ENCODE assay signal across 21 cellular contexts in genomic region chr7:36309716-36310115, GRCh38.
"Had no signal": no experiment of that assay in that cellular context is flagged by ENCODE, and none has a peak within 500 bp of the region (broad histone marks: within the 10 kb centered on the region; RNA-seq: fewer than 3 reads in every experiment).

No MANE protein-coding gene starts in this region.

- DNase-seq: activated CD4-positive, alpha-beta T cell treated with anti-CD3 and anti-CD28 coated beads for 1 hour; activated CD4-positive, alpha-beta T cell treated with anti-CD3 and anti-CD28 coated beads, Interleukin-2, amount 50 U/mL, for 1 hour; activated CD8-positive, alpha-beta T cell treated with anti-CD3 and anti-CD28 coated beads, Interleukin-2, amount 10 ng/mL, durations not matched to agents 7 days and 5 days; activated gamma-delta T cell treated with Interleukin-2 at 50 U/mL for 16 hours; activated T-cell treated with anti-CD3 and anti-CD28 coated beads, Interleukin-2, amount 50 U/mL, for 48 hours; brain microvascular endothelial cell; caudate nucleus; dermis blood vessel endothelial cell; effector memory CD4-positive, alpha-beta T cell; esophagus squamous epithelium; gastrocnemius medialis; hypothalamus; left ventricle myocardium inferior; retina; stimulated activated CD4-positive, alpha-beta T cell treated with anti-CD3 and anti-CD28 coated beads, Interleukin-2, amount 100 ng/mL, for 48 hours; stimulated activated naive CD4-positive, alpha-beta T cell; T-helper 9 cell; upper lobe of right lung had no signal

- H3K9me3 Mint-ChIP-seq: activated naive CD4-positive, alpha-beta T cell treated with anti-CD3 and anti-CD28 coated beads, Interleukin-2, amount 50 U/mL, for 72 hours; nephron had no signal

- H3K27ac ChIP-seq: ascending aorta, brain microvascular endothelial cell, esophagus squamous epithelium, gastrocnemius medialis, left ventricle myocardium inferior, upper lobe of right lung had no signal

- H3K4me3 ChIP-seq: ascending aorta, esophagus squamous epithelium, gastrocnemius medialis, left ventricle myocardium inferior, upper lobe of right lung had no signal

- H3K36me3 Mint-ChIP-seq: activated naive CD4-positive, alpha-beta T cell treated with anti-CD3 and anti-CD28 coated beads, Interleukin-2, amount 50 U/mL, for 72 hours had no signal

- H3K27me3 ChIP-seq: ascending aorta, brain microvascular endothelial cell, esophagus squamous epithelium, gastrocnemius medialis, upper lobe of right lung had no signal

- H3K4me3 Mint-ChIP-seq: activated CD8-positive, alpha-beta T cell treated with anti-CD3 and anti-CD28 coated beads, Interleukin-2, amount 10 ng/mL, durations not matched to agents 7 days and 5 days; nephron had no signal

- ATAC-seq: activated CD8-positive, alpha-beta T cell treated with anti-CD3 and anti-CD28 coated beads, Interleukin-2, amount 10 ng/mL, durations not matched to agents 7 days and 5 days; activated naive CD4-positive, alpha-beta T cell treated with anti-CD3 and anti-CD28 coated beads, Interleukin-2, amount 50 U/mL, for 72 hours; gastrocnemius medialis; upper lobe of right lung had no signal

- H3K27ac Mint-ChIP-seq: activated CD8-positive, alpha-beta T cell treated with anti-CD3 and anti-CD28 coated beads, Interleukin-2, amount 10 ng/mL, durations not matched to agents 7 days and 5 days; activated naive CD4-positive, alpha-beta T cell treated with anti-CD3 and anti-CD28 coated beads, Interleukin-2, amount 50 U/mL, for 72 hours had no signal

- H3K36me3 ChIP-seq: ascending aorta, brain microvascular endothelial cell, esophagus squamous epithelium, gastrocnemius medialis, left ventricle myocardium inferior, upper lobe of right lung had no signal

- H3K9me3 ChIP-seq: ascending aorta, esophagus squamous epithelium, gastrocnemius medialis, left ventricle myocardium inferior, upper lobe of right lung had no signal
